ENCODE assay signal across 1 cellular context in genomic region chr6:40714576-40715500, GRCh38.
TF ChIP-seq lines count a peak whose summit lies in the region.

No MANE protein-coding gene starts in this region.

TF ChIP-seq in HepG2, 621 proteins besides CTCF, POLR2A, EP300 and RAD21 (continued from another document and continues in another):
- TF ChIP-seq ZNF761 (CRISPR knock-in tag; conservative IDR thresholded peaks at IDR 0.05) (no peak), DMTF1 (CRISPR knock-in tag; IDR thresholded peaks at IDR 0.05) (no peak), MAF1 (CRISPR knock-in tag; IDR thresholded peaks at IDR 0.05; ENCODE audit: borderline replicate concordance) (no peak), HINFP (CRISPR knock-in tag; IDR thresholded peaks at IDR 0.05; ENCODE audit: low read depth) (0 out of 2 replicates have a peak, but pooled peaks have one; percentile 39), KDM6A (CRISPR knock-in tag; IDR thresholded peaks at IDR 0.05; ENCODE audit: low read depth) (no peak), ZNF788 (CRISPR knock-in tag; IDR thresholded peaks at IDR 0.05; ENCODE audit: borderline replicate concordance) (peak; percentile 25), GMEB2 (CRISPR knock-in tag; IDR thresholded peaks at IDR 0.05; ENCODE audit: low read depth) (no peak), ZBTB42 (CRISPR knock-in tag; IDR thresholded peaks at IDR 0.05) (no peak), YY1 (IDR thresholded peaks at IDR 0.05; ENCODE audit: insufficient read depth, insufficient replicate concordance, low read depth, low read length) (no peak), LCORL (IDR thresholded peaks at IDR 0.05) (no peak), LCORL (CRISPR knock-in tag; IDR thresholded peaks at IDR 0.05) (peak; percentile 77), EED (CRISPR knock-in tag; IDR thresholded peaks at IDR 0.05) (no peak), ETS1 (CRISPR knock-in tag; IDR thresholded peaks at IDR 0.05) (no peak), ZFP82 (CRISPR knock-in tag; IDR thresholded peaks at IDR 0.05; ENCODE audit: borderline replicate concordance) (no peak), CSRNP1 (CRISPR knock-in tag; IDR thresholded peaks at IDR 0.05) (no peak), ZNF710 (CRISPR knock-in tag; IDR thresholded peaks at IDR 0.05; ENCODE audit: borderline replicate concordance) (no peak), MXD4 (CRISPR knock-in tag; IDR thresholded peaks at IDR 0.05) (0 out of 2 replicates have a peak, but pooled peaks have one; percentile 49), HNF1A (IDR thresholded peaks at IDR 0.05; ENCODE audit: low read depth) (no peak), HNF1A (CRISPR knock-in tag; IDR thresholded peaks at IDR 0.05; ENCODE audit: borderline replicate concordance) (peak; percentile 24; the same call in 1 of the 2 replicates), ZNF574 (CRISPR knock-in tag; IDR thresholded peaks at IDR 0.05) (peak; percentile 63), BATF2 (CRISPR knock-in tag; IDR thresholded peaks at IDR 0.05) (no peak), MAFF (IDR thresholded peaks at IDR 0.05; ENCODE audit: low read depth, low read length) (peak; percentile 71), ZNF432 (CRISPR knock-in tag; IDR thresholded peaks at IDR 0.05; ENCODE audit: borderline replicate concordance) (no peak), KMT2A (CRISPR knock-in tag; IDR thresholded peaks at IDR 0.05) (no peak), ZNF12 (CRISPR knock-in tag; IDR thresholded peaks at IDR 0.05) (0 out of 2 replicates have a peak, but pooled peaks have one; percentile 36), NFKBIZ (CRISPR knock-in tag; IDR thresholded peaks at IDR 0.05) (no peak), GMEB1 (CRISPR knock-in tag; IDR thresholded peaks at IDR 0.05; ENCODE audit: borderline replicate concordance) (no peak), ZNF687 (CRISPR knock-in tag; IDR thresholded peaks at IDR 0.05) (no peak; the same call in 1 of the 2 replicates)
